12 cellular contexts compared by ENCODE assay signal in genomic region chr2:45128580-45128997, GRCh38.
DNase-seq lines count a peak whose midpoint lies in the region; TF ChIP-seq lines count a peak whose summit lies in the region.
"Had no signal": no experiment of that assay in that cellular context is flagged by ENCODE, and none has a peak within 500 bp of the region (broad histone marks: within the 10 kb centered on the region; RNA-seq: fewer than 3 reads in every experiment).

No MANE protein-coding gene starts in this region.

- no peaks in the 10 kb centered on the region for H3K4me1 ChIP-seq in MM.1S (ENCODE audit: low read length)
- no peaks in the 10 kb centered on the region for H3K4me1 ChIP-seq in mesendoderm (ENCODE audit: control insufficient read depth, low read depth, low read length)
- H3K4me1 ChIP-seq: neural progenitor cell had no signal

- WGBS in mesendoderm (ENCODE audit: extremely low coverage, insufficient coverage, low lambda C conversion rate) = no CpG with 5 or more reads among the region's 1 CpG

- H3K9me3 ChIP-seq in MM.1S (replicated peaks; ENCODE audit: insufficient read depth, low read length) = no peaks in the 10 kb centered on the region

- DNase-seq in AG10803 (ENCODE audit: low read depth) (peak; percentile 94), LHCN-M2 (ENCODE audit: low read depth) (peak; percentile 99), brain pericyte (ENCODE audit: low read depth, low spot score) (peak; percentile 82), kidney tubule cell (ENCODE audit: low spot score) (peak; percentile 94), caudate nucleus (lab: John Stamatoyannopoulos, UW) (no peak), MM.1S (no peak), mesendoderm (no peak), cerebellar cortex (ENCODE audit: low spot score) (no peak)
- DNase-seq: activated naive CD4-positive, alpha-beta T cell; NCI-H2107 had no signal

- H3K23ac ChIP-seq in mesendoderm (ENCODE audit: low read length) = no peak overlapping the region

- no peak overlapping the region for H2BK5ac ChIP-seq in mesendoderm (ENCODE audit: low read length)

- H4K8ac ChIP-seq in mesendoderm (ENCODE audit: low read depth, low read length) = no peak overlapping the region

- no peak overlapping the region for H2BK120ac ChIP-seq in mesendoderm (ENCODE audit: low read depth, low read length)

- H2AFZ ChIP-seq in MM.1S (ENCODE audit: low read length) = no peak overlapping the region
- H2AFZ ChIP-seq: neural progenitor cell had no signal

- no peaks in the 10 kb centered on the region for H3K79me1 ChIP-seq in mesendoderm (ENCODE audit: low read length)

- no peak overlapping the region for H3K18ac ChIP-seq in mesendoderm (ENCODE audit: low read length)

- TF ChIP-seq CTCF in AG10803 (conservative IDR thresholded peaks at IDR 0.05; ENCODE audit: low read length) (0 out of 2 replicates have a peak, but pooled peaks have one; percentile 12), MM.1S (IDR thresholded peaks at IDR 0.05; ENCODE audit: low read length) (no peak)

- H3K9ac ChIP-seq in MM.1S (ENCODE audit: low read length) (no peak overlapping the region), mesendoderm (ENCODE audit: low read length) (no peak overlapping the region)
- H3K9ac ChIP-seq: neural progenitor cell had no signal

- H3K27ac ChIP-seq in caudate nucleus (ENCODE audit: low read depth, low read length) (no peak overlapping the region), MM.1S (ENCODE audit: low read length) (no peak overlapping the region), mesendoderm (ENCODE audit: low read depth, low read length) (no peak overlapping the region)
- H3K27ac ChIP-seq: neural progenitor cell, VCaP had no signal

- no peak overlapping the region for H3K4me3 ChIP-seq in AG10803 (ENCODE audit: low read length)
- no peak overlapping the region for H3K4me3 ChIP-seq in MM.1S (ENCODE audit: low read length)
- H3K4me3 ChIP-seq in mesendoderm (ENCODE audit: low read length) = no peak overlapping the region
- H3K4me3 ChIP-seq: neural progenitor cell had no signal

- no peaks in the 10 kb centered on the region for H3K9me2 ChIP-seq in MM.1S (replicated peaks; ENCODE audit: insufficient read depth, low read length)

- H4K5ac ChIP-seq in mesendoderm (ENCODE audit: low read length) = no peak overlapping the region

- no peak overlapping the region for H3K4me2 ChIP-seq in MM.1S (ENCODE audit: low read depth, low read length)
- no peak overlapping the region for H3K4me2 ChIP-seq in mesendoderm (ENCODE audit: low read length)
- H3K4me2 ChIP-seq: neural progenitor cell had no signal

- no peaks in the 10 kb centered on the region for H4K20me1 ChIP-seq in MM.1S (ENCODE audit: insufficient read depth, low read length)

- H3K36me3 ChIP-seq in MM.1S (replicated peaks; ENCODE audit: insufficient read depth, low read length) = no peaks in the 10 kb centered on the region
- no peaks in the 10 kb centered on the region for H3K36me3 ChIP-seq in mesendoderm (ENCODE audit: control insufficient read depth, insufficient read depth, low read length)
- H3K36me3 ChIP-seq: neural progenitor cell had no signal

- no peak overlapping the region for H2BK15ac ChIP-seq in mesendoderm (replicated peaks; ENCODE audit: low read depth)

- H3K27me3 ChIP-seq in MM.1S (replicated peaks; ENCODE audit: insufficient read depth, low read length) (no peaks in the 10 kb centered on the region), mesendoderm (ENCODE audit: insufficient read depth, low read length, poor library complexity) (no peaks in the 10 kb centered on the region)
- H3K27me3 ChIP-seq: neural progenitor cell had no signal

- no peak overlapping the region for H3K4ac ChIP-seq in mesendoderm (ENCODE audit: low read depth, low read length)

- H3K56ac ChIP-seq in mesendoderm (ENCODE audit: low read length) = no peak overlapping the region

- H3K79me2 ChIP-seq in MM.1S (ENCODE audit: low read length) (no peaks in the 10 kb centered on the region), mesendoderm (ENCODE audit: control insufficient read depth, insufficient read depth, low read length) (no peaks in the 10 kb centered on the region)

- H3F3A ChIP-seq in MM.1S (ENCODE audit: insufficient read depth, low read length) = no peaks in the 10 kb centered on the region

- no peak overlapping the region for H2AK5ac ChIP-seq in mesendoderm (ENCODE audit: low read length)

Comparison
In these comparisons a context has a peak if more than half of its experiments do, and no peak if none do; other contexts are left out.
1. DNase-seq: peak in AG10803 (single experiment), LHCN-M2 (single experiment), brain pericyte (single experiment) and kidney tubule cell (single experiment); none in caudate nucleus (0 of 61), MM.1S (single experiment), mesendoderm (single experiment) and cerebellar cortex (single experiment).